Comparison of ENCODE assay signal across 27 cellular contexts in genomic region chr19:438416-438958, GRCh38. TPM values are rescaled to one million over a fixed set of nuclear protein-coding genes. Genes with fewer than 3 reads are reported as not detected.
DNase-seq lines count a peak whose midpoint lies in the region; ATAC-seq, FAIRE-seq and TF ChIP-seq lines count a peak whose summit lies in the region.
"Had no signal": no experiment of that assay in that cellular context is flagged by ENCODE, and none has a peak within 500 bp of the region (broad histone marks: within the 10 kb centered on the region; RNA-seq: fewer than 3 reads in every experiment).

No MANE protein-coding gene starts in this region.

- H3K27me3 Mint-ChIP-seq in activated T-cell treated with anti-CD3 and anti-CD28 coated beads, Interleukin-2, amount 50 U/mL, for 24 hours: peaks cover 41% of the 10 kb centered on the region

- CTCF ChIA-PET in K562 (lab: Yijun Ruan, JAX; ENCODE audit: low intra/inter-chr PET ratio): no interaction called here
- CTCF ChIA-PET in HepG2 (lab: Yijun Ruan, JAX; ENCODE audit: low intra/inter-chr PET ratio, low total read pairs): no interaction called here

- TF ChIP-seq POLR2A in K562 (conservative IDR thresholded peaks at IDR 0.05) (no peak), HepG2 (IDR thresholded peaks at IDR 0.05; ENCODE audit: insufficient read depth in 1 of 2, low read depth in 2 of 2, low read length in 2 of 2) (no peak), esophagus muscularis mucosa (IDR thresholded peaks at IDR 0.05; ENCODE audit: low read depth) (no peak)

- H3K4me1 ChIP-seq in K562 (replicated peaks in 1 of 2; ENCODE audit: control insufficient read depth in 2 of 2, insufficient read depth in 2 of 2, low read length in 2 of 2): peaks cover 0 to 35% of the 10 kb centered on the region in 2 experiments; a peak in 2 of 5 replicates
- H3K4me1 ChIP-seq in HepG2 (ENCODE audit: insufficient read depth, low read length): no peaks in the 10 kb centered on the region
- H3K4me1 ChIP-seq in esophagus muscularis mucosa: no peaks in the 10 kb centered on the region
- H3K4me1 ChIP-seq: A549, BE2C, HAP-1 had no signal

- no peak overlapping the region for H3K27ac Mint-ChIP-seq in activated T-cell treated with anti-CD3 and anti-CD28 coated beads, Interleukin-2, amount 50 U/mL, for 24 hours
- H3K27ac Mint-ChIP-seq: CD14-positive monocyte; CD4-positive, alpha-beta T cell; CD8-positive, alpha-beta memory T cell; HFFc6 had no signal

- H2AFZ ChIP-seq in K562 (ENCODE audit: low read depth, low read length) (no peak overlapping the region), HepG2 (ENCODE audit: low read length) (no peak overlapping the region)
- H2AFZ ChIP-seq: GM23248 had no signal

- H4K20me1 ChIP-seq in K562 (replicated peaks; ENCODE audit: control insufficient read depth, insufficient read depth, low read length): peaks cover 3% of the 10 kb centered on the region; the same call in 1 of the 2 replicates
- no peaks in the 10 kb centered on the region for H4K20me1 ChIP-seq in HepG2 (ENCODE audit: insufficient read depth, low read length)
- H4K20me1 ChIP-seq: BLaER1 treated with 17β-estradiol and CSF1 and Interleukin-3, amounts not matched to agents 10 nM and 100 nM had no signal

- 4% methylated on average over 25 of the region's 29 CpGs for WGBS in K562 (ENCODE audit: insufficient coverage, low coverage, missing lambda C conversion rate)
- 90% methylated on average over 19 of the region's 29 CpGs for whole genome bisulfite sequencing in HepG2 (ENCODE audit: low lambda C conversion rate)
- WGBS in esophagus muscularis mucosa: 54% methylated on average over 10 of the region's 29 CpGs

- H3K4me3 Mint-ChIP-seq in activated T-cell treated with anti-CD3 and anti-CD28 coated beads, Interleukin-2, amount 50 U/mL, for 24 hours: no peak overlapping the region
- H3K4me3 Mint-ChIP-seq: CD14-positive monocyte; CD4-positive, alpha-beta T cell; CD8-positive, alpha-beta memory T cell; HFFc6 had no signal

- H3K4me1 Mint-ChIP-seq in activated T-cell treated with anti-CD3 and anti-CD28 coated beads, Interleukin-2, amount 50 U/mL, for 24 hours (ENCODE audit: low read depth): no peaks in the 10 kb centered on the region
- H3K4me1 Mint-ChIP-seq: CD8-positive, alpha-beta memory T cell had no signal

- H3K9me3 Mint-ChIP-seq in activated T-cell treated with anti-CD3 and anti-CD28 coated beads, Interleukin-2, amount 50 U/mL, for 24 hours: no peaks in the 10 kb centered on the region
- H3K9me3 Mint-ChIP-seq: CD4-positive, alpha-beta T cell had no signal

- H3K27ac ChIP-seq in K562 (ENCODE audit: extremely low read depth, low read depth, low read length) (no peak overlapping the region), HepG2 (ENCODE audit: extremely low read length, insufficient read depth, low read length) (no peak overlapping the region), esophagus muscularis mucosa (replicated peaks in 1 of 4) (no peak overlapping the region)
- H3K27ac ChIP-seq: A549; BLaER1 treated with 17β-estradiol and CSF1 and Interleukin-3, amounts not matched to agents 10 nM and 100 nM; GM23248 had no signal

- intact Hi-C loops in left cardiac atrium (cut with DNase I): no loop called here
- intact Hi-C loops in Right ventricle myocardium inferior (cut with DNase I): no loop called here
- intact Hi-C loops in K562 (cut with micrococcal nuclease): no loop called here
- intact Hi-C loops in HepG2 (cut with micrococcal nuclease; ENCODE audit: unreplicated experiment): no loop called here
- intact Hi-C loops in esophagus muscularis mucosa (cut with DNase I): no loop called here

- H3K36me3 Mint-ChIP-seq in activated T-cell treated with anti-CD3 and anti-CD28 coated beads, Interleukin-2, amount 50 U/mL, for 24 hours (ENCODE audit: low read depth): no peaks in the 10 kb centered on the region
- H3K36me3 Mint-ChIP-seq: CD14-positive monocyte; CD8-positive, alpha-beta memory T cell had no signal

- H3K9ac ChIP-seq in K562 (ENCODE audit: insufficient read depth in 1 of 2, low read depth in 2 of 2, low read length in 2 of 2): no peak overlapping the region
- H3K9ac ChIP-seq in HepG2 (ENCODE audit: insufficient read depth, low read depth, low read length): no peak overlapping the region
- H3K9ac ChIP-seq: BLaER1 treated with 17β-estradiol and CSF1 and Interleukin-3, amounts not matched to agents 10 nM and 100 nM; GM23248 had no signal

- H3K36me3 ChIP-seq in K562 (ENCODE audit: control insufficient read depth, insufficient read depth, low read length): no peaks in the 10 kb centered on the region
- H3K36me3 ChIP-seq in HepG2 (replicated peaks in 1 of 2; ENCODE audit: control insufficient read depth in 1 of 2, insufficient read depth in 2 of 2, low read length in 2 of 2): 0 out of 5 replicates have a peak, but pooled peaks cover 1 to 3% of the 10 kb centered on the region in 2 experiments
- H3K36me3 ChIP-seq in esophagus muscularis mucosa: peaks cover 0 to 21% (median 11%) of the 10 kb centered on the region in 4 donors
- H3K36me3 ChIP-seq: BE2C; BLaER1 treated with 17β-estradiol and CSF1 and Interleukin-3, amounts not matched to agents 10 nM and 100 nM; HAP-1 had no signal

- DNase-seq in left cardiac atrium: peak; percentile 16
- DNase-seq in Right ventricle myocardium inferior (ENCODE audit: missing footprints): no peak
- DNase-seq in K562 (ENCODE audit: extremely low read depth in 1 of 4, low spot score in 3 of 4): no peak
- no peak for DNase-seq in HepG2 (ENCODE audit: low spot score)
- no peak for DNase-seq in esophagus muscularis mucosa (ENCODE audit: extremely low spot score)
- DNase-seq in activated T-cell treated with anti-CD3 and anti-CD28 coated beads, Interleukin-2, amount 50 U/mL, for 24 hours: no peak
- no peak for DNase-seq in frontal cortex (ENCODE audit: low spot score in 2 of 2)
- DNase-seq: 8988T; ACHN; AML-193; BE2C; CD4-positive, alpha-beta T cell; CD8-positive, alpha-beta memory T cell; DMS 273 treated with DMSO at 0.1 percent for 48 hours; DMS79; EL; GDM1; GM23248; HFFc6 had no signal

- peaks cover 2% of the 10 kb centered on the region for H3K9me1 ChIP-seq in K562 (ENCODE audit: control insufficient read depth, insufficient read depth, low read length)

- H3K79me2 ChIP-seq in K562 (ENCODE audit: control insufficient read depth, insufficient read depth, low read length) (no peaks in the 10 kb centered on the region), HepG2 (ENCODE audit: insufficient read depth, low read length) (no peaks in the 10 kb centered on the region)

- H3K9me3 ChIP-seq in K562 (replicated peaks; ENCODE audit: control insufficient read depth, insufficient read depth, low read depth, low read length) (peaks cover 4% of the 10 kb centered on the region), HepG2 (ENCODE audit: low read length) (peaks cover 5% of the 10 kb centered on the region; the same call in 1 of the 2 replicates), esophagus muscularis mucosa (no peaks in the 10 kb centered on the region)
- H3K9me3 ChIP-seq: BE2C, HAP-1 had no signal

- in situ Hi-C loops in K562 (cut with MboI) (no loop called here), HepG2 (cut with HindIII; ENCODE audit: extremely low pct_ligation_motif_present, low pct_unique_long_range_greater_than_20kb) (no loop called here)

- TF ChIP-seq RAD21 in K562 (CRISPR knock-in tag; conservative IDR thresholded peaks at IDR 0.05 in 1 of 2, IDR thresholded peaks at IDR 0.05 in 1 of 2) (no peak), HepG2 (CRISPR knock-in tag; IDR thresholded peaks at IDR 0.05) (no peak)

- H3K4me3 ChIP-seq in K562: no peak overlapping the region
- no peak overlapping the region for H3K4me3 ChIP-seq in HepG2 (replicated peaks in 1 of 3; ENCODE audit: insufficient read depth in 1 of 3, low read depth in 2 of 3, low read length in 3 of 3)
- no peak overlapping the region for H3K4me3 ChIP-seq in esophagus muscularis mucosa
- H3K4me3 ChIP-seq: A549; BLaER1 treated with 17β-estradiol and CSF1 and Interleukin-3, amounts not matched to agents 10 nM and 100 nM; GM12878; GM23248; HAP-1 had no signal

- no peak for FAIRE-seq in K562 (lab: Jason Lieb, UNC)
- FAIRE-seq in HepG2 (lab: Jason Lieb, UNC): no peak
- FAIRE-seq in frontal cortex (lab: Jason Lieb, UNC): no peak
- FAIRE-seq: A549, D721Med, GM12878, GM19239 had no signal

- BruUV-seq in K562 (replicated peaks; lab: Mats Ljungman, UMichigan) (no TSS peak), HepG2 (replicated peaks; lab: Mats Ljungman, UMichigan) (no TSS peak)

- ATAC-seq in left cardiac atrium (no peak), Right ventricle myocardium inferior (no peak), K562 (no peak), HepG2 (no peak)
- ATAC-seq: A549, GM12878 had no signal

- no peak for TF ChIP-seq CTCF in K562 (IDR thresholded peaks at IDR 0.05 in 2 of 3, conservative IDR thresholded peaks at IDR 0.05 in 1 of 3; ENCODE audit: insufficient read depth in 2 of 3, low read depth in 1 of 3, low read length in 3 of 3)
- no peak for TF ChIP-seq CTCF in HepG2 (CRISPR knock-in tag; IDR thresholded peaks at IDR 0.05)
- no peak for TF ChIP-seq CTCF in esophagus muscularis mucosa (IDR thresholded peaks at IDR 0.05)

- H3K4me2 ChIP-seq in K562 (ENCODE audit: insufficient read depth, low read length) (no peak overlapping the region), HepG2 (ENCODE audit: low read depth, low read length) (no peak overlapping the region)
- H3K4me2 ChIP-seq: A549; BLaER1 treated with 17β-estradiol and CSF1 and Interleukin-3, amounts not matched to agents 10 nM and 100 nM had no signal

- TF ChIP-seq EP300 in K562 (IDR thresholded peaks at IDR 0.05; ENCODE audit: low read length): no peak
- TF ChIP-seq EP300 in HepG2 (IDR thresholded peaks at IDR 0.05; ENCODE audit: low read depth in 2 of 2, low read length in 2 of 2): no peak
- TF ChIP-seq EP300 in HepG2 (CRISPR knock-in tag; IDR thresholded peaks at IDR 0.05; ENCODE audit: borderline replicate concordance): no peak
- TF ChIP-seq EP300 in esophagus muscularis mucosa (IDR thresholded peaks at IDR 0.05): no peak

- POLR2A ChIA-PET in K562 (lab: Yijun Ruan, JAX) (interaction anchor here (0.8 kb wide), 1 partner anchor 16 kb away, joined by 3 read pairs; no protein-coding TSS in a partner anchor), HepG2 (lab: Yijun Ruan, JAX) (no interaction called here)

- H3K27me3 ChIP-seq in K562 (ENCODE audit: control insufficient read depth in 2 of 2, insufficient read depth in 2 of 2, low read length in 2 of 2) (peaks cover 29 to 72% of the 10 kb centered on the region in 2 experiments; a peak in 4 of 5 replicates), HepG2 (ENCODE audit: control insufficient read depth in 1 of 2, insufficient read depth in 2 of 2, low read length in 2 of 2) (no peaks in the 10 kb centered on the region), esophagus muscularis mucosa (peaks cover 0 to 9% (median 0%) of the 10 kb centered on the region in 4 donors)
- H3K27me3 ChIP-seq: BE2C; BLaER1 treated with 17β-estradiol and CSF1 and Interleukin-3, amounts not matched to agents 10 nM and 100 nM had no signal

RNA-seq across cellular contexts. Expression of gene SHC2, which starts 22.3 kb away (rescaled TPM):
- 10 to 100 TPM; 10.7 to 19.4 TPM for total RNA-seq in left cardiac atrium
- total RNA-seq in Right ventricle myocardium inferior: 10.7 TPM
- total RNA-seq in K562 (2011; cell fraction: chromatin; rRNA removed; ENCODE audit: low replicate concordance): 0.86 and 2.4 TPM in 2 replicates
- total RNA-seq in K562 (2011; cell fraction: nucleolus; rRNA removed): 1.1 and 1.3 TPM in 2 replicates
- 0.88 and 1.6 TPM in 2 replicates for total RNA-seq in K562 (2011; cell fraction: nucleoplasm; rRNA removed)
- 0.14 TPM in 1 of 2 replicates, not detected in the other for total RNA-seq in K562 (2014; rRNA removed)
- total RNA-seq in K562 (2014; rRNA removed; fragmentation: Illumina TruSeq; extraction: Trizol): not detected in 2 replicates
- not detected in 2 replicates for total RNA-seq in K562 (2015; rRNA removed; fragmentation: Illumina TruSeq; extraction: Trizol)
- total RNA-seq in K562 (2021): 0.16 and 0.20 TPM in 2 replicates
- 0.36 and 1.3 TPM in 2 replicates for polyA plus RNA-seq in K562 (2011; rRNA removed)
- 0.49 and 0.64 TPM in 2 replicates for polyA plus RNA-seq in K562 (2011; cell fraction: cytosol; rRNA removed)
- polyA plus RNA-seq in K562 (2011; cell fraction: nucleus; rRNA removed): 7.4 and 7.9 TPM in 2 replicates
- polyA plus RNA-seq in K562 (2012): 0.16 and 2.0 TPM in 2 replicates
- polyA plus RNA-seq in K562 (2014; fragmentation: Illumina TruSeq; extraction: Trizol): not detected in 2 replicates
- not detected for polyA plus RNA-seq in K562 (2014; fragmentation: Nextera tagmentation; extraction: Ambion mirVana)
- polyA plus RNA-seq in K562 (2014; rRNA removed): 0.15 TPM in 1 of 2 replicates, not detected in the other
- polyA minus RNA-seq in K562 (2011; rRNA and poly(A)+ RNA removed): 0.36 and 0.53 TPM in 2 replicates
- polyA minus RNA-seq in K562 (2011; cell fraction: cytosol; rRNA and poly(A)+ RNA removed): 0.55 and 0.76 TPM in 2 replicates
- polyA minus RNA-seq in K562 (2011; cell fraction: nucleus; rRNA and poly(A)+ RNA removed): 0.89 and 0.94 TPM in 2 replicates
- 4.8 and 9.0 TPM in 2 replicates for total RNA-seq in HepG2 (2016; rRNA removed; fragmentation: Illumina TruSeq; extraction: Trizol)
- 11.0 and 12.0 TPM in 2 replicates for total RNA-seq in HepG2 (2016; cell fraction: cytosol; rRNA removed; fragmentation: Illumina TruSeq; extraction: Trizol; ENCODE audit: low read depth)
- 3.9 and 8.8 TPM in 2 replicates for total RNA-seq in HepG2 (2016; cell fraction: insoluble cytoplasmic fraction; rRNA removed; fragmentation: Illumina TruSeq; extraction: Trizol)
- total RNA-seq in HepG2 (2016; cell fraction: membrane; rRNA removed; fragmentation: Illumina TruSeq; extraction: Trizol): 12.6 and 14.2 TPM in 2 replicates
- 7.1 and 9.7 TPM in 2 replicates for total RNA-seq in HepG2 (2016; cell fraction: nucleus; rRNA removed; fragmentation: Illumina TruSeq; extraction: Trizol)
- polyA plus RNA-seq in HepG2 (2011; rRNA removed): 18.3 and 35.8 TPM in 2 replicates
- 12.4 and 18.0 TPM in 2 replicates for polyA plus RNA-seq in HepG2 (2011; cell fraction: cytosol; rRNA removed)
- polyA plus RNA-seq in HepG2 (2011; cell fraction: nucleus; rRNA removed): 247 and 276 TPM in 2 replicates
- polyA plus RNA-seq in HepG2 (2012): 21.5 and 36.3 TPM in 2 replicates
- 11.4 and 12.5 TPM in 2 replicates for polyA plus RNA-seq in HepG2 (2016; cell fraction: cytosol; fragmentation: Illumina TruSeq; extraction: Trizol; ENCODE audit: low read depth)
- polyA plus RNA-seq in HepG2 (2016; cell fraction: insoluble cytoplasmic fraction; fragmentation: Illumina TruSeq; extraction: Trizol; ENCODE audit: low read depth): 4.7 and 5.3 TPM in 2 replicates
- 13.0 and 14.2 TPM in 2 replicates for polyA plus RNA-seq in HepG2 (2016; cell fraction: membrane; fragmentation: Illumina TruSeq; extraction: Trizol; ENCODE audit: low read depth)
- 30.5 and 30.9 TPM in 2 replicates for polyA plus RNA-seq in HepG2 (2016; cell fraction: nucleus; fragmentation: Illumina TruSeq; extraction: Trizol; ENCODE audit: insufficient read depth, low read depth)
- 39.0 TPM in 1 of 2 replicates, not detected in the other for polyA minus RNA-seq in HepG2 (2011; rRNA and poly(A)+ RNA removed; ENCODE audit: low replicate concordance)
- polyA minus RNA-seq in HepG2 (2011; cell fraction: cytosol; rRNA and poly(A)+ RNA removed): 11.5 and 24.1 TPM in 2 replicates
- polyA minus RNA-seq in HepG2 (2011; cell fraction: nucleus; rRNA and poly(A)+ RNA removed): 14.5 and 16.0 TPM in 2 replicates
- total RNA-seq in esophagus muscularis mucosa: 10 to 100 TPM; 11.2 to 35.6 (median 18.7) TPM
- 9.8 TPM for total RNA-seq in frontal cortex
- total RNA-seq: GM23248, HFFc6 had no signal
- polyA plus RNA-seq: CD14-positive monocyte; CD8-positive, alpha-beta memory T cell; GM12878; GM23248 had no signal

RNA-seq across cellular contexts. Expression of gene C2CD4C, which starts 29.5 kb away (rescaled TPM):
- total RNA-seq in left cardiac atrium (under 1 TPM; 0.76 to 0.88 TPM), Right ventricle myocardium inferior (1.0 TPM), K562 (2014; rRNA removed) (not detected in 2 replicates), K562 (2014; rRNA removed; fragmentation: Illumina TruSeq; extraction: Trizol) (not detected in 2 replicates), K562 (2015; rRNA removed; fragmentation: Illumina TruSeq; extraction: Trizol) (not detected in 2 replicates), K562 (2021) (not detected in 2 replicates), HepG2 (2016; rRNA removed; fragmentation: Illumina TruSeq; extraction: Trizol) (not detected in 2 replicates), esophagus muscularis mucosa (1 to 10 TPM in 3 of 4 donors, under 1 TPM in 1; 0.46 to 3.7 (median 1.7) TPM), frontal cortex (20.8 TPM)
- 0.25 and 0.49 TPM in 2 replicates for total RNA-seq in K562 (2011; cell fraction: chromatin; rRNA removed; ENCODE audit: low replicate concordance)
- 0.13 and 0.67 TPM in 2 replicates for total RNA-seq in K562 (2011; cell fraction: nucleolus; rRNA removed)
- 0.15 TPM in 2 replicates for total RNA-seq in K562 (2011; cell fraction: nucleoplasm; rRNA removed)
- polyA plus RNA-seq in K562 (2011; rRNA removed) (0.01 and 0.07 TPM in 2 replicates), K562 (2014; fragmentation: Illumina TruSeq; extraction: Trizol) (not detected in 2 replicates), K562 (2014; fragmentation: Nextera tagmentation; extraction: Ambion mirVana) (not detected), K562 (2014; rRNA removed) (0.07 and 0.16 TPM in 2 replicates), HepG2 (2011; rRNA removed) (not detected in 2 replicates)
- 0.04 and 0.10 TPM in 2 replicates for polyA plus RNA-seq in K562 (2011; cell fraction: cytosol; rRNA removed)
- 0.44 and 0.68 TPM in 2 replicates for polyA plus RNA-seq in K562 (2011; cell fraction: nucleus; rRNA removed)
- polyA plus RNA-seq in K562 (2012): not detected in 2 replicates
- not detected in 2 replicates for polyA minus RNA-seq in K562 (2011; rRNA and poly(A)+ RNA removed)
- polyA minus RNA-seq in K562 (2011; cell fraction: cytosol; rRNA and poly(A)+ RNA removed): not detected in 2 replicates
- 0.13 TPM in 1 of 2 replicates, not detected in the other for polyA minus RNA-seq in K562 (2011; cell fraction: nucleus; rRNA and poly(A)+ RNA removed)
- not detected in 2 replicates for total RNA-seq in HepG2 (2016; cell fraction: cytosol; rRNA removed; fragmentation: Illumina TruSeq; extraction: Trizol; ENCODE audit: low read depth)
- not detected in 2 replicates for total RNA-seq in HepG2 (2016; cell fraction: insoluble cytoplasmic fraction; rRNA removed; fragmentation: Illumina TruSeq; extraction: Trizol)
- not detected in 2 replicates for total RNA-seq in HepG2 (2016; cell fraction: membrane; rRNA removed; fragmentation: Illumina TruSeq; extraction: Trizol)
- not detected in 2 replicates for total RNA-seq in HepG2 (2016; cell fraction: nucleus; rRNA removed; fragmentation: Illumina TruSeq; extraction: Trizol)
- polyA plus RNA-seq in HepG2 (2011; cell fraction: cytosol; rRNA removed): not detected in 2 replicates
- polyA plus RNA-seq in HepG2 (2011; cell fraction: nucleus; rRNA removed): 0.16 and 0.36 TPM in 2 replicates
- 0.12 TPM in 1 of 2 replicates, not detected in the other for polyA plus RNA-seq in HepG2 (2012)
- not detected in 2 replicates for polyA plus RNA-seq in HepG2 (2016; cell fraction: cytosol; fragmentation: Illumina TruSeq; extraction: Trizol; ENCODE audit: low read depth)
- polyA plus RNA-seq in HepG2 (2016; cell fraction: insoluble cytoplasmic fraction; fragmentation: Illumina TruSeq; extraction: Trizol; ENCODE audit: low read depth): not detected in 2 replicates
- polyA plus RNA-seq in HepG2 (2016; cell fraction: membrane; fragmentation: Illumina TruSeq; extraction: Trizol; ENCODE audit: low read depth): not detected in 2 replicates
- not detected in 2 replicates for polyA plus RNA-seq in HepG2 (2016; cell fraction: nucleus; fragmentation: Illumina TruSeq; extraction: Trizol; ENCODE audit: insufficient read depth, low read depth)
- polyA minus RNA-seq in HepG2 (2011; rRNA and poly(A)+ RNA removed; ENCODE audit: low replicate concordance): not detected in 2 replicates
- not detected in 2 replicates for polyA minus RNA-seq in HepG2 (2011; cell fraction: cytosol; rRNA and poly(A)+ RNA removed)
- polyA minus RNA-seq in HepG2 (2011; cell fraction: nucleus; rRNA and poly(A)+ RNA removed): not detected in 2 replicates
- total RNA-seq: CD4-positive, alpha-beta T cell; CD8-positive, alpha-beta memory T cell; GM12878; HFFc6 had no signal
- polyA plus RNA-seq: CD14-positive monocyte; CD8-positive, alpha-beta memory T cell; GM12878 had no signal

RNA-seq across cellular contexts. Expression of gene MADCAM1, which starts 57.8 kb away (rescaled TPM):
- total RNA-seq in left cardiac atrium (under 1 TPM; 0.24 to 0.41 TPM), Right ventricle myocardium inferior (0.19 TPM), K562 (2014; rRNA removed) (0.09 and 0.20 TPM in 2 replicates), K562 (2014; rRNA removed; fragmentation: Illumina TruSeq; extraction: Trizol) (not detected in 2 replicates), K562 (2015; rRNA removed; fragmentation: Illumina TruSeq; extraction: Trizol) (not detected in 2 replicates), K562 (2021) (0.09 TPM in 1 of 2 replicates, not detected in the other), HepG2 (2016; rRNA removed; fragmentation: Illumina TruSeq; extraction: Trizol) (0.21 and 0.33 TPM in 2 replicates), esophagus muscularis mucosa (under 1 TPM in 2 of 4 donors, not detected in 2; 0.17 to 0.42 TPM), frontal cortex (1.2 TPM)
- not detected in 2 replicates for total RNA-seq in K562 (2011; cell fraction: chromatin; rRNA removed; ENCODE audit: low replicate concordance)
- total RNA-seq in K562 (2011; cell fraction: nucleolus; rRNA removed): 0.79 and 1.0 TPM in 2 replicates
- total RNA-seq in K562 (2011; cell fraction: nucleoplasm; rRNA removed): not detected in 2 replicates
- polyA plus RNA-seq in K562 (2011; rRNA removed) (0.05 TPM in 1 of 2 replicates, not detected in the other), K562 (2014; fragmentation: Illumina TruSeq; extraction: Trizol) (not detected in 2 replicates), K562 (2014; fragmentation: Nextera tagmentation; extraction: Ambion mirVana) (not detected), K562 (2014; rRNA removed) (0.12 and 0.36 TPM in 2 replicates), HepG2 (2011; rRNA removed) (0.29 and 0.39 TPM in 2 replicates)
- 0.12 TPM in 1 of 2 replicates, not detected in the other for polyA plus RNA-seq in K562 (2011; cell fraction: cytosol; rRNA removed)
- 0.18 and 0.40 TPM in 2 replicates for polyA plus RNA-seq in K562 (2011; cell fraction: nucleus; rRNA removed)
- polyA plus RNA-seq in K562 (2012): 0.27 and 0.82 TPM in 2 replicates
- polyA minus RNA-seq in K562 (2011; rRNA and poly(A)+ RNA removed): not detected in 2 replicates
- not detected in 2 replicates for polyA minus RNA-seq in K562 (2011; cell fraction: cytosol; rRNA and poly(A)+ RNA removed)
- 0.22 TPM in 1 of 2 replicates, not detected in the other for polyA minus RNA-seq in K562 (2011; cell fraction: nucleus; rRNA and poly(A)+ RNA removed)
- total RNA-seq in HepG2 (2016; cell fraction: cytosol; rRNA removed; fragmentation: Illumina TruSeq; extraction: Trizol; ENCODE audit: low read depth): 0.30 and 0.44 TPM in 2 replicates
- 0.30 TPM in 1 of 2 replicates, not detected in the other for total RNA-seq in HepG2 (2016; cell fraction: insoluble cytoplasmic fraction; rRNA removed; fragmentation: Illumina TruSeq; extraction: Trizol)
- 0.37 and 0.45 TPM in 2 replicates for total RNA-seq in HepG2 (2016; cell fraction: membrane; rRNA removed; fragmentation: Illumina TruSeq; extraction: Trizol)
- 0.22 TPM in 1 of 2 replicates, not detected in the other for total RNA-seq in HepG2 (2016; cell fraction: nucleus; rRNA removed; fragmentation: Illumina TruSeq; extraction: Trizol)
- polyA plus RNA-seq in HepG2 (2011; cell fraction: cytosol; rRNA removed): 0.42 and 0.60 TPM in 2 replicates
- polyA plus RNA-seq in HepG2 (2011; cell fraction: nucleus; rRNA removed): 1.9 and 2.3 TPM in 2 replicates
- polyA plus RNA-seq in HepG2 (2012): 1.7 and 2.3 TPM in 2 replicates
- 0.62 and 0.89 TPM in 2 replicates for polyA plus RNA-seq in HepG2 (2016; cell fraction: cytosol; fragmentation: Illumina TruSeq; extraction: Trizol; ENCODE audit: low read depth)
- 0.33 and 0.51 TPM in 2 replicates for polyA plus RNA-seq in HepG2 (2016; cell fraction: insoluble cytoplasmic fraction; fragmentation: Illumina TruSeq; extraction: Trizol; ENCODE audit: low read depth)
- 0.74 and 0.99 TPM in 2 replicates for polyA plus RNA-seq in HepG2 (2016; cell fraction: membrane; fragmentation: Illumina TruSeq; extraction: Trizol; ENCODE audit: low read depth)
- 0.89 and 1.4 TPM in 2 replicates for polyA plus RNA-seq in HepG2 (2016; cell fraction: nucleus; fragmentation: Illumina TruSeq; extraction: Trizol; ENCODE audit: insufficient read depth, low read depth)
- 1.1 TPM in 1 of 2 replicates, not detected in the other for polyA minus RNA-seq in HepG2 (2011; rRNA and poly(A)+ RNA removed; ENCODE audit: low replicate concordance)
- 0.62 and 0.89 TPM in 2 replicates for polyA minus RNA-seq in HepG2 (2011; cell fraction: cytosol; rRNA and poly(A)+ RNA removed)
- 0.26 and 0.75 TPM in 2 replicates for polyA minus RNA-seq in HepG2 (2011; cell fraction: nucleus; rRNA and poly(A)+ RNA removed)
- total RNA-seq: H4 had no signal
- polyA plus RNA-seq: CD14-positive monocyte had no signal
